Comparison of ENCODE assay signal across 9 cellular contexts in the genomic region with DNA sequence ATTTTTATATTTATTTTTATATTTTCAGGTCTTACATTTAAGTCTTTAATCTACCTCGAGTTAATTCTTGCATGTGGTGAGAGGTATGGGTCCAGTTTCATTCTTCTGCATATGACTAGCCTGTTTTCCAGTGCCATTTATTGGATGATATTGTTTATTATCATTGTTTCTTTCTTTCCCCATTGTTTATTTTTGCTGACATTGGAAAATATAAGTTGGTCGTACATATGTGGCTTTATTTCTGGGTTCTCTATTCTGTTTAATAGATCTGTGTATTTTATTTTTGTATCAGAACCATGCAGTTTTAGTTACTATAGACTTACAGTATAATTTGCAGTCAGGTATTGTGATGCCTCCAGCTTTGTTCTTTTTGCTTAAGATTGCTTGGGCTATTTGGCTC.
"Had no signal": no experiment of that assay in that cellular context is flagged by ENCODE, and none has a peak within 500 bp of the region (broad histone marks: within the 10 kb centered on the region; RNA-seq: fewer than 3 reads in every experiment).

No MANE protein-coding gene starts in this region.

- H3K4me1 ChIP-seq: HAP-1 had no signal

- FAIRE-seq: HTR-8/SVneo had no signal

- H3K4me2 ChIP-seq: GM23338, KMS-11 had no signal

- H3K9me3 ChIP-seq: HAP-1 had no signal

- H3K36me3 ChIP-seq: HAP-1 had no signal

- H2AFZ ChIP-seq: GM23338 had no signal

- H3K27ac ChIP-seq: KMS-11 had no signal

- H3K9ac ChIP-seq: KMS-11 had no signal

- H3K4me3 ChIP-seq: GM23338, HAP-1 had no signal

- DNase-seq: H7, HFFc6, Karpas-422, KBM-7 had no signal

- ATAC-seq: GM23338, HCT116 had no signal
